In the genomic region with DNA sequence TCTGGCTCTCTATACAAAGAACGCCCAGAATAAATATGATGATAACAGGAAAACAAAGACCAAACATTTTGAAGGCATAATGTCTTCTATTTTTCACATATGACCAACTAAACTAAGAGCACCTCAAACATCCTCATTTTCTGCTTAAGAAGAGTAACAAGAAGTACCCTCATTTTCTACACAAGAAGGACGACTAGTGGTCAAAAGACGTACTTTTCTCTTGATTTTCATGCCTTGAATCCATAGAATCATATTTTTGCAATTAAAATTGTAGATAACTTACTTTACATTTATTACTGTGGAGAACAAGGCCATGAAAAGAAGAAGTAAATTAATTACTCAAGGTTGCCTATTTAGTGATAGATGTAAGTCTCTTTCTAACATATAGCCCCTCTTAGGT, we compare ENCODE assay signal across 9 cellular contexts.
DNase-seq lines count a peak whose midpoint lies in the region; ATAC-seq, FAIRE-seq and TF ChIP-seq lines count a peak whose summit lies in the region.
"Had no signal": no experiment of that assay in that cellular context is flagged by ENCODE, and none has a peak within 500 bp of the region (broad histone marks: within the 10 kb centered on the region; RNA-seq: fewer than 3 reads in every experiment).

No MANE protein-coding gene starts in this region.

- H3K4me1 ChIP-seq in breast epithelium (no peaks in the 10 kb centered on the region), lung (ENCODE audit: control insufficient read depth in 2 of 2, insufficient read depth in 2 of 2, low read length in 2 of 2) (peaks cover 0 to 3% of the 10 kb centered on the region in 2 donors)

- FAIRE-seq in D721Med (lab: Jason Lieb, UNC), result peak; percentile 88

- no peaks in the 10 kb centered on the region for H3K9me3 ChIP-seq in breast epithelium
- no peaks in the 10 kb centered on the region for H3K9me3 ChIP-seq in lung (ENCODE audit: control insufficient read depth in 2 of 2, insufficient read depth in 1 of 2, low read length in 1 of 2)

- H3K4me1 Mint-ChIP-seq in natural killer cell treated with Interleukin-12 subunit alpha and Interleukin-12 subunit beta and Interleukin-15 and Interleukin-18, amount 100 ng/mL, for 72 hours (ENCODE audit: low read depth in 2 of 2), result no peaks in the 10 kb centered on the region
- H3K4me1 Mint-ChIP-seq: naive B cell had no signal

- no peaks in the 10 kb centered on the region for H3K9me3 Mint-ChIP-seq in natural killer cell treated with Interleukin-12 subunit alpha and Interleukin-12 subunit beta and Interleukin-15 and Interleukin-18, amount 100 ng/mL, for 72 hours
- H3K9me3 Mint-ChIP-seq: naive B cell had no signal

- intact Hi-C loops in breast epithelium (cut with DNase I; ENCODE audit: low total_unique reads), result no loop called here

- 8 to 13% methylated on average over 3 of the region's 3 CpGs for WGBS in lung, 2 donors

- H3K27ac Mint-ChIP-seq in natural killer cell treated with Interleukin-12 subunit alpha and Interleukin-12 subunit beta and Interleukin-15 and Interleukin-18, amount 100 ng/mL, for 72 hours, result no peak overlapping the region
- H3K27ac Mint-ChIP-seq: naive B cell had no signal

- H3K36me3 Mint-ChIP-seq in natural killer cell treated with Interleukin-12 subunit alpha and Interleukin-12 subunit beta and Interleukin-15 and Interleukin-18, amount 100 ng/mL, for 72 hours, result no peaks in the 10 kb centered on the region
- H3K36me3 Mint-ChIP-seq: naive B cell had no signal

- DNase-seq in D721Med (ENCODE audit: insufficient read length, low spot score) (no peak), NCI-H345 (lab: John Stamatoyannopoulos, UW) (peak; percentile 47), breast epithelium (ENCODE audit: low spot score in 2 of 2) (no peak), lung (ENCODE audit: low spot score) (no peak)
- no peak for DNase-seq in natural killer cell treated with Interleukin-12 subunit alpha and Interleukin-12 subunit beta and Interleukin-15 and Interleukin-18, amount 100 ng/mL, for 72 hours (ENCODE audit: low spot score)
- DNase-seq: naive B cell had no signal

- no peak for TF ChIP-seq POLR2A in breast epithelium (IDR thresholded peaks at IDR 0.05)

- ATAC-seq in HG02798 (IDR thresholded peaks at IDR 0.05; ENCODE audit: poor library complexity, unreplicated experiment) (peak; percentile 72), lung (ENCODE audit: insufficient read depth, low FRiP score) (peak; percentile 77), HG03520 (IDR thresholded peaks at IDR 0.05; ENCODE audit: unreplicated experiment) (no peak), HG03095 (IDR thresholded peaks at IDR 0.05; ENCODE audit: unreplicated experiment) (no peak)
- no peak for ATAC-seq in natural killer cell treated with Interleukin-12 subunit alpha and Interleukin-12 subunit beta and Interleukin-15 and Interleukin-18, amount 100 ng/mL, for 72 hours

- no peak overlapping the region for H3K4me3 Mint-ChIP-seq in natural killer cell treated with Interleukin-12 subunit alpha and Interleukin-12 subunit beta and Interleukin-15 and Interleukin-18, amount 100 ng/mL, for 72 hours
- H3K4me3 Mint-ChIP-seq: naive B cell had no signal

- no peaks in the 10 kb centered on the region for H3K27me3 ChIP-seq in breast epithelium
- H3K27me3 ChIP-seq in lung (ENCODE audit: control insufficient read depth, insufficient read depth), result no peaks in the 10 kb centered on the region

- no peak overlapping the region for H3K27ac ChIP-seq in breast epithelium
- no peak overlapping the region for H3K27ac ChIP-seq in lung (ENCODE audit: low read depth in 1 of 2, low read length in 1 of 2)

- H3K4me3 ChIP-seq in breast epithelium (no peak overlapping the region), lung (no peak overlapping the region)

- H3K36me3 ChIP-seq in breast epithelium (no peaks in the 10 kb centered on the region), lung (ENCODE audit: control insufficient read depth in 2 of 2, insufficient read depth in 2 of 2, low read length in 2 of 2) (no peaks in the 10 kb centered on the region)

- TF ChIP-seq CTCF in D721Med (IDR thresholded peaks at IDR 0.05; ENCODE audit: insufficient read depth, missing control alignments), result peak; percentile 57
- peak; percentile 39 to 75 (median 73) for TF ChIP-seq CTCF in breast epithelium (IDR thresholded peaks at IDR 0.05)
- peak; percentile 58 for TF ChIP-seq CTCF in lung (IDR thresholded peaks at IDR 0.05; ENCODE audit: control extremely low read depth, extremely low read depth)

- H3K27me3 Mint-ChIP-seq in natural killer cell treated with Interleukin-12 subunit alpha and Interleukin-12 subunit beta and Interleukin-15 and Interleukin-18, amount 100 ng/mL, for 72 hours, result peaks cover 18 to 38% of the 10 kb centered on the region in 2 donors

Comparison
In these comparisons a context has a peak if more than half of its experiments do, and no peak if none do; other contexts are left out.
1. ATAC-seq: peak in HG02798 (single experiment) and lung (single experiment); none in HG03520 (single experiment), HG03095 (single experiment) and natural killer cell treated with Interleukin-12 subunit alpha and Interleukin-12 subunit beta and Interleukin-15 and Interleukin-18, amount 100 ng/mL, for 72 hours (0 of 2).
2. Peak in every context shown above with its lines, with median percentiles within 50 percentile points of each other: CTCF ChIP-seq.